ENCODE assay signal across 10 cellular contexts in genomic region chr3:66394261-66395249, GRCh38.
A peak's percentile ranks its signal among the peaks of the same experiment; 100 is the strongest.
DNase-seq lines count a peak whose midpoint lies in the region; ATAC-seq and TF ChIP-seq lines count a peak whose summit lies in the region.
"Had no signal": no experiment of that assay in that cellular context is flagged by ENCODE, and none has a peak within 500 bp of the region (broad histone marks: within the 10 kb centered on the region; RNA-seq: fewer than 3 reads in every experiment).

No MANE protein-coding gene starts in this region.

- peak overlapping the region in 2 of 3 experiments; percentile 59 to 66 for H3K27ac Mint-ChIP-seq in nephron

- peaks cover 68% of the 10 kb centered on the region for H3K36me3 Mint-ChIP-seq in nephron (ENCODE audit: low read depth)

- TF ChIP-seq CTCF in AG10803 (conservative IDR thresholded peaks at IDR 0.05; ENCODE audit: low read length) = no peak
- no peak for TF ChIP-seq CTCF in nephron (IDR thresholded peaks at IDR 0.05; ENCODE audit: unreplicated experiment in 3 of 3)

- no peak overlapping the region for H3K4me3 ChIP-seq in AG10803 (ENCODE audit: low read length)
- H3K4me3 ChIP-seq: ovary had no signal

- H3K9me3 Mint-ChIP-seq in nephron = peaks cover under 1% of the 10 kb centered on the region

- peak; percentile 3 for ATAC-seq in HG03039 (IDR thresholded peaks at IDR 0.05; ENCODE audit: unreplicated experiment)
- no peak for ATAC-seq in GM19328 (IDR thresholded peaks at IDR 0.05; ENCODE audit: unreplicated experiment)
- ATAC-seq in HG03520 (IDR thresholded peaks at IDR 0.05; ENCODE audit: unreplicated experiment) = no peak
- ATAC-seq in GM18520 (IDR thresholded peaks at IDR 0.05; ENCODE audit: unreplicated experiment) = no peak
- ATAC-seq in HG03342 (IDR thresholded peaks at IDR 0.05; ENCODE audit: unreplicated experiment) = no peak

- H3K4me1 Mint-ChIP-seq in nephron = peaks cover 54% of the 10 kb centered on the region

- peak; percentile 33 for DNase-seq in AG10803 (ENCODE audit: low read depth)
- peak; percentile 37 for DNase-seq in cerebellar cortex (ENCODE audit: low spot score)
- DNase-seq: NCI-H1436 treated with DMSO at 0.1 percent for 48 hours, ovary had no signal

- no peak overlapping the region for H3K4me3 Mint-ChIP-seq in nephron

- H3K27me3 Mint-ChIP-seq in nephron (ENCODE audit: low read depth) = no peaks in the 10 kb centered on the region
